Comparison of ENCODE assay signal across 8 cellular contexts in genomic region chrX:64395568-64395929, GRCh38. TPM values are rescaled to one million over a fixed set of nuclear protein-coding genes. Genes with fewer than 3 reads are reported as not detected.
DNase-seq lines count a peak whose midpoint lies in the region; ATAC-seq and TF ChIP-seq lines count a peak whose summit lies in the region.

No MANE protein-coding gene starts in this region.

- H3K36me3 ChIP-seq in HAP-1 (replicated peaks), result no peaks in the 10 kb centered on the region
- no peaks in the 10 kb centered on the region for H3K36me3 ChIP-seq in Panc1 (ENCODE audit: control insufficient read depth, insufficient read depth, low read length)
- H3K36me3 ChIP-seq in kidney epithelial cell (ENCODE audit: control insufficient read depth, insufficient read depth, low read length), result no peaks in the 10 kb centered on the region
- no peaks in the 10 kb centered on the region for H3K36me3 ChIP-seq in urinary bladder (ENCODE audit: insufficient read depth)

- CTCF ChIA-PET in Panc1 (lab: Charles Lee), result interaction anchor here (0.6 kb wide), 1 partner anchor 1719 kb away, joined by 3 read pairs; no protein-coding TSS in a partner anchor

- H3K4me3 ChIP-seq in HAP-1 (peak overlapping the region; percentile 44), Panc1 (ENCODE audit: low read depth in 2 of 2, low read length in 2 of 2) (peak overlapping the region; percentile 53 to 77), kidney epithelial cell (ENCODE audit: low read depth, low read length) (peak overlapping the region; percentile 70), urinary bladder (ENCODE audit: low read depth, low read length) (peak overlapping the region; percentile 68)

- H3K27ac ChIP-seq in Panc1 (ENCODE audit: low read length), result peak overlapping the region; percentile 57; the same call in 1 of the 2 replicates
- H3K27ac ChIP-seq in urinary bladder (ENCODE audit: low read depth), result no peak overlapping the region

- intact Hi-C loops in Panc1 (cut with micrococcal nuclease; ENCODE audit: unreplicated experiment), result no loop called here

- in situ Hi-C loops in HAP-1 (cut with MboI; ENCODE audit: low sequenced_read_pairs) (no loop called here), Panc1 (cut with HindIII; ENCODE audit: low pct_unique_long_range_greater_than_20kb, low sequenced_read_pairs) (no loop called here)

- POLR2A ChIA-PET in Panc1 (lab: Charles Lee), result no interaction called here

- peak; percentile 26 for ATAC-seq in GM18502 (IDR thresholded peaks at IDR 0.05; ENCODE audit: poor library complexity, unreplicated experiment)
- peak; percentile 51; the same call in 1 of the 2 replicates for ATAC-seq in Panc1

- DNase-seq in HAP-1 (ENCODE audit: low spot score in 2 of 2) (no peak), Panc1 (ENCODE audit: low read depth, low spot score) (no peak), kidney epithelial cell (ENCODE audit: low read depth) (no peak), DMS114 treated with DMSO at 0.1 percent for 48 hours (lab: John Stamatoyannopoulos, UW; ENCODE audit: unreplicated experiment) (no peak), NCI-H2171 (lab: John Stamatoyannopoulos, UW) (no peak), LoVo (ENCODE audit: low spot score) (no peak)

- no TSS peak for BruUV-seq in Panc1 (replicated peaks; lab: Mats Ljungman, UMichigan)

- peaks cover 14% of the 10 kb centered on the region for H3K4me1 ChIP-seq in HAP-1
- H3K4me1 ChIP-seq in Panc1 (ENCODE audit: control insufficient read depth, insufficient read depth, low read length), result no peaks in the 10 kb centered on the region
- H3K4me1 ChIP-seq in urinary bladder (ENCODE audit: insufficient read depth), result no peaks in the 10 kb centered on the region

- no peaks in the 10 kb centered on the region for H3K27me3 ChIP-seq in HAP-1 (ENCODE audit: low read depth)
- H3K27me3 ChIP-seq in Panc1 (ENCODE audit: control insufficient read depth, insufficient read depth, low read length), result no peaks in the 10 kb centered on the region
- H3K27me3 ChIP-seq in kidney epithelial cell (ENCODE audit: control insufficient read depth, insufficient read depth, low read length), result no peaks in the 10 kb centered on the region

- H3K9me3 ChIP-seq in HAP-1, result no peaks in the 10 kb centered on the region
- no peaks in the 10 kb centered on the region for H3K9me3 ChIP-seq in Panc1 (ENCODE audit: control insufficient read depth, insufficient read depth, low read depth, low read length)

- no peak for TF ChIP-seq CTCF in Panc1 (IDR thresholded peaks at IDR 0.05)
- no peak for TF ChIP-seq CTCF in kidney epithelial cell (IDR thresholded peaks at IDR 0.05; ENCODE audit: insufficient read depth, low read length, poor library complexity, severe bottlenecking)

- 4% methylated on average over 4 of the region's 4 CpGs for WGBS in urinary bladder

RNA-seq across cellular contexts. Expression of gene MTMR8, which starts 0.3 kb away (rescaled TPM):
- total RNA-seq in Panc1 (2021; ENCODE audit: unreplicated experiment) (1.3 TPM), kidney epithelial cell (1.5 and 1.7 TPM in 2 replicates), urinary bladder (5.2 TPM)
- 0.55 TPM for polyA plus RNA-seq in Panc1 (2012; ENCODE audit: insufficient read length)
- polyA plus RNA-seq in urinary bladder, result 0.91 TPM
